In the genomic region with DNA sequence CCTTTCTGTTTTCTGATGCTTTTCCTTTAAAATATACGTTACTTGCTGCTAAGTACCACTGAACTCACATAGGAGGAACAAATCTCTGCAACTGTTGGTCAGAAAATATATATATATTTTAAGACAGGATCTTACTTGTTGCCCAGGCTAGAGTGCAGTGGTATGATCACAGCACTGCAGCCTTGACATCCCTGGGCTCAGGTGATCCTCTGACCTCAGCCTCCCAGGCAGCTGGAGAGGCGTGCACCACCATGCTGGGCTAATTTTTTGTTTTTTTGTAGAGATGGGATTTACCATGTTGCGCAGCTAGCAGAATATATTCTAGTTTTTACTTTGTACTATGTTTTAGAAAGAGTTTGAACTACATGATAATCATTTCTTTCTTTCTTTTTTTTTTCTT, we compare ENCODE assay signal across 27 cellular contexts.
"Had no signal": no experiment of that assay in that cellular context is flagged by ENCODE, and none has a peak within 500 bp of the region (broad histone marks: within the 10 kb centered on the region; RNA-seq: fewer than 3 reads in every experiment).

No MANE protein-coding gene starts in this region.

- H3K27me3 ChIP-seq: stomach, suprapubic skin, testis, thyroid gland, tibial artery, tibial nerve, transverse colon, upper lobe of left lung, upper lobe of right lung, uterus, vagina had no signal

- DNase-seq: stimulated activated CD4-positive, alpha-beta T cell treated with anti-CD3 and anti-CD28 coated beads, Interleukin-2, amount 100 ng/mL, for 48 hours; stimulated activated CD4-positive, alpha-beta T cell treated with anti-CD3 and anti-CD28 coated beads, Interleukin-4, amount 100 ng/mL, for 1 hour; stimulated activated CD4-positive, alpha-beta T cell treated with anti-CD3 and anti-CD28 coated beads, Interleukin-4, amount 100 ng/mL, for 24 hours; stimulated activated CD4-positive, alpha-beta T cell treated with anti-CD3 and anti-CD28 coated beads, Interleukin-4, amount 100 ng/mL, for 4 hours; stimulated activated CD8-positive, alpha-beta memory T cell treated with anti-CD3 and anti-CD28 coated beads, Interleukin-4, amount 100 ng/mL, for 48 hours; stimulated activated naive B cell treated with anti-CD40 and anti-IgM and Interleukin-4, amounts not matched to agents 10 μg/mL and 1 μg/mL and 100 μg/mL, for 72 hours; stimulated activated naive CD4-positive, alpha-beta T cell; stimulated activated naive CD4-positive, alpha-beta T cell treated with Interleukin-2 at 50 U/mL for 16 hours; stimulated activated naive CD8-positive, alpha-beta T cell treated with anti-CD3 and anti-CD28 coated beads, Interleukin-15, amount 100 ng/mL, for 72 hours; stimulated activated naive CD8-positive, alpha-beta T cell treated with anti-CD3 and anti-CD28 coated beads, Interleukin-15, Interleukin-2, amounts not matched to agents 100 U/mL and 50 U/mL, for 24 hours; stomach; substantia nigra; testis; thyroid gland; tibial artery; transverse colon; trophoblast cell; upper lobe of left lung; upper lobe of right lung; uterus had no signal

- ATAC-seq: stimulated activated effector memory CD8-positive, alpha-beta T cell treated with anti-CD3 and anti-CD28 coated beads, Interleukin-12 subunit alpha, Interleukin-12 subunit beta, amount 100 ng/mL, for 72 hours; stimulated activated memory B cell treated with anti-CD40 and anti-IgM and Interleukin-4, amounts not matched to agents 10 μg/mL and 1 μg/mL and 100 μg/mL, for 72 hours; stimulated activated naive B cell treated with anti-CD40 and anti-IgM and Interleukin-4, amounts not matched to agents 10 μg/mL and 1 μg/mL and 100 μg/mL, for 72 hours; stimulated activated naive CD8-positive, alpha-beta T cell treated with anti-CD3 and anti-CD28 coated beads, Interleukin-15, amount 100 ng/mL, for 72 hours; stimulated activated naive CD8-positive, alpha-beta T cell treated with anti-CD3 and anti-CD28 coated beads, Interleukin-15, Interleukin-2, amounts not matched to agents 100 U/mL and 50 U/mL, for 24 hours; upper lobe of right lung had no signal

- H3K36me3 ChIP-seq: thoracic aorta, thyroid gland, transverse colon, upper lobe of left lung, upper lobe of right lung, uterus, vagina had no signal

- H3K9me3 ChIP-seq: testis, thoracic aorta, thyroid gland, tibial artery, transverse colon, upper lobe of left lung, upper lobe of right lung, uterus, vagina had no signal

- H3K4me1 ChIP-seq: suprapubic skin, testis, thyroid gland, tibial artery, upper lobe of left lung, upper lobe of right lung had no signal

- FAIRE-seq: urothelium cell line had no signal

- H3K4me3 ChIP-seq: stomach, suprapubic skin, testis, thoracic aorta, thyroid gland, tibial artery, tibial nerve, transverse colon, upper lobe of left lung, upper lobe of right lung, uterus, vagina had no signal

- H3K27ac ChIP-seq: stomach, suprapubic skin, testis, thoracic aorta, thyroid gland, tibial artery, tibial nerve, transverse colon, upper lobe of left lung, upper lobe of right lung, uterus, vagina had no signal
